In the genomic region with DNA sequence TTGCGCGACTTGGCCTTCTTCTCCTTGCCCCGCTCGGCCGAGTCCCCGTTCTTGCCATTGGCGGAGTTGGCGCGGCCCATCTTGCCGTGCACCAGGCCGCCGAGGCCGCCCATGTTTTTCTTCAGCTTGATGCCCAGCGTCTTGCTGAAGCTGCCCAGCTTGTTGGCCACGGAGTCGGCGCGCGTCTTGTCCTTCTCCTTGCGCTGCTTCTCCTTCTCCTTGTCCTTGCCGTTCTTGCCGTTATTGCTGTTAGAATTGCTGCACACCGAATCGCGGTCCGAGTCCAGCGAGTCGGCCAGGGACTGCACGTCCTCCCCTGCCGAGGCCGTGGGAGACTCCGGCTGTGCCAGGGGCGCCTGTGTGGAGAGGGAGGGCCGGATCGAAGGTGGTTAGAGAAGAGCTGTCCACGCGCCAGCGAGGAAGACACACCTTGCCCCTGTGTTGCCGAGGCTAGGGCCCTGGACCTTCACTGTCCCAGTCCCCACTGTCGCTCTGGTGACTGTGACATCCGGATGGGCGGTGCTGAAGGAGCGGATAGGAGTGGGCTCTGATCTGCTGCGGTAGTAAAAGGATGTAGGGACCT, we compare ENCODE assay signal across 2 cellular contexts.
TF ChIP-seq lines count a peak whose summit lies in the region.

No MANE protein-coding gene starts in this region.

TF ChIP-seq in GM23338, 12 proteins besides CTCF, POLR2A, EP300 and RAD21 (continued from another document):
- TF ChIP-seq, protein P1, sequence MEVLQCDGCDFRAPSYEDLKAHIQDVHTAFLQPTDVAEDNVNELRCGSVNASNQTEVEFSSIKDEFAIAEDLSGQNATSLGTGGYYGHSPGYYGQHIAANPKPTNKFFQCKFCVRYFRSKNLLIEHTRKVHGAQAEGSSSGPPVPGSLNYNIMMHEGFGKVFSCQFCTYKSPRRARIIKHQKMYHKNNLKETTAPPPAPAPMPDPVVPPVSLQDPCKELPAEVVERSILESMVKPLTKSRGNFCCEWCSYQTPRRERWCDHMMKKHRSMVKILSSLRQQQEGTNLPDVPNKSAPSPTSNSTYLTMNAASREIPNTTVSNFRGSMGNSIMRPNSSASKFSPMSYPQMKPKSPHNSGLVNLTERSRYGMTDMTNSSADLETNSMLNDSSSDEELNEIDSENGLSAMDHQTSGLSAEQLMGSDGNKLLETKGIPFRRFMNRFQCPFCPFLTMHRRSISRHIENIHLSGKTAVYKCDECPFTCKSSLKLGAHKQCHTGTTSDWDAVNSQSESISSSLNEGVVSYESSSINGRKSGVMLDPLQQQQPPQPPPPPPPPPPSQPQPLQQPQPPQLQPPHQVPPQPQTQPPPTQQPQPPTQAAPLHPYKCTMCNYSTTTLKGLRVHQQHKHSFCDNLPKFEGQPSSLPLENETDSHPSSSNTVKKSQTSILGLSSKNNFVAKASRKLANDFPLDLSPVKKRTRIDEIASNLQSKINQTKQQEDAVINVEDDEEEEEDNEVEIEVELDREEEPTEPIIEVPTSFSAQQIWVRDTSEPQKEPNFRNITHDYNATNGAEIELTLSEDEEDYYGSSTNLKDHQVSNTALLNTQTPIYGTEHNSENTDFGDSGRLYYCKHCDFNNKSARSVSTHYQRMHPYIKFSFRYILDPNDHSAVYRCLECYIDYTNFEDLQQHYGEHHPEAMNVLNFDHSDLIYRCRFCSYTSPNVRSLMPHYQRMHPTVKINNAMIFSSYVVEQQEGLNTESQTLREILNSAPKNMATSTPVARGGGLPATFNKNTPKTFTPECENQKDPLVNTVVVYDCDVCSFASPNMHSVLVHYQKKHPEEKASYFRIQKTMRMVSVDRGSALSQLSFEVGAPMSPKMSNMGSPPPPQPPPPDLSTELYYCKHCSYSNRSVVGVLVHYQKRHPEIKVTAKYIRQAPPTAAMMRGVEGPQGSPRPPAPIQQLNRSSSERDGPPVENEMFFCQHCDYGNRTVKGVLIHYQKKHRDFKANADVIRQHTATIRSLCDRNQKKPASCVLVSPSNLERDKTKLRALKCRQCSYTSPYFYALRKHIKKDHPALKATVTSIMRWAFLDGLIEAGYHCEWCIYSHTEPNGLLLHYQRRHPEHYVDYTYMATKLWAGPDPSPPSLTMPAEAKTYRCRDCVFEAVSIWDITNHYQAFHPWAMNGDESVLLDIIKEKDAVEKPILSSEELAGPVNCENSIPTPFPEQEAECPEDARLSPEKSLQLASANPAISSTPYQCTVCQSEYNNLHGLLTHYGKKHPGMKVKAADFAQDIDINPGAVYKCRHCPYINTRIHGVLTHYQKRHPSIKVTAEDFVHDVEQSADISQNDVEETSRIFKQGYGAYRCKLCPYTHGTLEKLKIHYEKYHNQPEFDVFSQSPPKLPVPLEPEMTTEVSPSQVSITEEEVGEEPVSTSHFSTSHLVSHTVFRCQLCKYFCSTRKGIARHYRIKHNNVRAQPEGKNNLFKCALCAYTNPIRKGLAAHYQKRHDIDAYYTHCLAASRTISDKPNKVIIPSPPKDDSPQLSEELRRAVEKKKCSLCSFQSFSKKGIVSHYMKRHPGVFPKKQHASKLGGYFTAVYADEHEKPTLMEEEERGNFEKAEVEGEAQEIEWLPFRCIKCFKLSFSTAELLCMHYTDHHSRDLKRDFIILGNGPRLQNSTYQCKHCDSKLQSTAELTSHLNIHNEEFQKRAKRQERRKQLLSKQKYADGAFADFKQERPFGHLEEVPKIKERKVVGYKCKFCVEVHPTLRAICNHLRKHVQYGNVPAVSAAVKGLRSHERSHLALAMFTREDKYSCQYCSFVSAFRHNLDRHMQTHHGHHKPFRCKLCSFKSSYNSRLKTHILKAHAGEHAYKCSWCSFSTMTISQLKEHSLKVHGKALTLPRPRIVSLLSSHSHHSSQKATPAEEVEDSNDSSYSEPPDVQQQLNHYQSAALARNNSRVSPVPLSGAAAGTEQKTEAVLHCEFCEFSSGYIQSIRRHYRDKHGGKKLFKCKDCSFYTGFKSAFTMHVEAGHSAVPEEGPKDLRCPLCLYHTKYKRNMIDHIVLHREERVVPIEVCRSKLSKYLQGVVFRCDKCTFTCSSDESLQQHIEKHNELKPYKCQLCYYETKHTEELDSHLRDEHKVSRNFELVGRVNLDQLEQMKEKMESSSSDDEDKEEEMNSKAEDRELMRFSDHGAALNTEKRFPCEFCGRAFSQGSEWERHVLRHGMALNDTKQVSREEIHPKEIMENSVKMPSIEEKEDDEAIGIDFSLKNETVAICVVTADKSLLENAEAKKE (CRISPR knock-in tag; IDR thresholded peaks at IDR 0.05), result no peak
- TF ChIP-seq EZH2 (IDR thresholded peaks at IDR 0.05; ENCODE audit: low read depth, unreplicated experiment), result peak; percentile 16
- TF ChIP-seq ZNF114 (CRISPR knock-in tag; IDR thresholded peaks at IDR 0.05), result no peak
- no peak for TF ChIP-seq STAT1 (IDR thresholded peaks at IDR 0.05; ENCODE audit: unreplicated experiment)
- TF ChIP-seq, protein P2, sequence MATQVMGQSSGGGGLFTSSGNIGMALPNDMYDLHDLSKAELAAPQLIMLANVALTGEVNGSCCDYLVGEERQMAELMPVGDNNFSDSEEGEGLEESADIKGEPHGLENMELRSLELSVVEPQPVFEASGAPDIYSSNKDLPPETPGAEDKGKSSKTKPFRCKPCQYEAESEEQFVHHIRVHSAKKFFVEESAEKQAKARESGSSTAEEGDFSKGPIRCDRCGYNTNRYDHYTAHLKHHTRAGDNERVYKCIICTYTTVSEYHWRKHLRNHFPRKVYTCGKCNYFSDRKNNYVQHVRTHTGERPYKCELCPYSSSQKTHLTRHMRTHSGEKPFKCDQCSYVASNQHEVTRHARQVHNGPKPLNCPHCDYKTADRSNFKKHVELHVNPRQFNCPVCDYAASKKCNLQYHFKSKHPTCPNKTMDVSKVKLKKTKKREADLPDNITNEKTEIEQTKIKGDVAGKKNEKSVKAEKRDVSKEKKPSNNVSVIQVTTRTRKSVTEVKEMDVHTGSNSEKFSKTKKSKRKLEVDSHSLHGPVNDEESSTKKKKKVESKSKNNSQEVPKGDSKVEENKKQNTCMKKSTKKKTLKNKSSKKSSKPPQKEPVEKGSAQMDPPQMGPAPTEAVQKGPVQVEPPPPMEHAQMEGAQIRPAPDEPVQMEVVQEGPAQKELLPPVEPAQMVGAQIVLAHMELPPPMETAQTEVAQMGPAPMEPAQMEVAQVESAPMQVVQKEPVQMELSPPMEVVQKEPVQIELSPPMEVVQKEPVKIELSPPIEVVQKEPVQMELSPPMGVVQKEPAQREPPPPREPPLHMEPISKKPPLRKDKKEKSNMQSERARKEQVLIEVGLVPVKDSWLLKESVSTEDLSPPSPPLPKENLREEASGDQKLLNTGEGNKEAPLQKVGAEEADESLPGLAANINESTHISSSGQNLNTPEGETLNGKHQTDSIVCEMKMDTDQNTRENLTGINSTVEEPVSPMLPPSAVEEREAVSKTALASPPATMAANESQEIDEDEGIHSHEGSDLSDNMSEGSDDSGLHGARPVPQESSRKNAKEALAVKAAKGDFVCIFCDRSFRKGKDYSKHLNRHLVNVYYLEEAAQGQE (IDR thresholded peaks at IDR 0.05; ENCODE audit: unreplicated experiment), result no peak
- TF ChIP-seq, protein P3, sequence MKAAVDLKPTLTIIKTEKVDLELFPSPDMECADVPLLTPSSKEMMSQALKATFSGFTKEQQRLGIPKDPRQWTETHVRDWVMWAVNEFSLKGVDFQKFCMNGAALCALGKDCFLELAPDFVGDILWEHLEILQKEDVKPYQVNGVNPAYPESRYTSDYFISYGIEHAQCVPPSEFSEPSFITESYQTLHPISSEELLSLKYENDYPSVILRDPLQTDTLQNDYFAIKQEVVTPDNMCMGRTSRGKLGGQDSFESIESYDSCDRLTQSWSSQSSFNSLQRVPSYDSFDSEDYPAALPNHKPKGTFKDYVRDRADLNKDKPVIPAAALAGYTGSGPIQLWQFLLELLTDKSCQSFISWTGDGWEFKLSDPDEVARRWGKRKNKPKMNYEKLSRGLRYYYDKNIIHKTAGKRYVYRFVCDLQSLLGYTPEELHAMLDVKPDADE (IDR thresholded peaks at IDR 0.05), result no peak
- TF ChIP-seq EZH2phosphoT487 (IDR thresholded peaks at IDR 0.05; ENCODE audit: unreplicated experiment), result no peak
- TF ChIP-seq ZNF331 (CRISPR knock-in tag; IDR thresholded peaks at IDR 0.05; ENCODE audit: low read depth), result no peak

TF ChIP-seq in WTC11, 78 proteins besides CTCF, POLR2A, EP300 and RAD21 (continued from another document):
- TF ChIP-seq ZNF317 (CRISPR knock-in tag; IDR thresholded peaks at IDR 0.05; ENCODE audit: borderline replicate concordance, low read depth) (no peak), TEAD1 (CRISPR knock-in tag; IDR thresholded peaks at IDR 0.05) (no peak), NR2C2 (CRISPR knock-in tag; IDR thresholded peaks at IDR 0.05) (no peak), FOXJ3 (CRISPR knock-in tag; IDR thresholded peaks at IDR 0.05; ENCODE audit: borderline replicate concordance) (no peak), GABPB1 (CRISPR knock-in tag; IDR thresholded peaks at IDR 0.05) (no peak)
- TF ChIP-seq, protein P4, sequence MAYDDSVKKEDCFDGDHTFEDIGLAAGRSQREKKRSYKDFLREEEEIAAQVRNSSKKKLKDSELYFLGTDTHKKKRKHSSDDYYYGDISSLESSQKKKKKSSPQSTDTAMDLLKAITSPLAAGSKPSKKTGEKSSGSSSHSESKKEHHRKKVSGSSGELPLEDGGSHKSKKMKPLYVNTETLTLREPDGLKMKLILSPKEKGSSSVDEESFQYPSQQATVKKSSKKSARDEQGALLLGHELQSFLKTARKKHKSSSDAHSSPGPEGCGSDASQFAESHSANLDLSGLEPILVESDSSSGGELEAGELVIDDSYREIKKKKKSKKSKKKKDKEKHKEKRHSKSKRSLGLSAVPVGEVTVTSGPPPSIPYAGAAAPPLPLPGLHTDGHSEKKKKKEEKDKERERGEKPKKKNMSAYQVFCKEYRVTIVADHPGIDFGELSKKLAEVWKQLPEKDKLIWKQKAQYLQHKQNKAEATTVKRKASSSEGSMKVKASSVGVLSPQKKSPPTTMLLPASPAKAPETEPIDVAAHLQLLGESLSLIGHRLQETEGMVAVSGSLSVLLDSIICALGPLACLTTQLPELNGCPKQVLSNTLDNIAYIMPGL (CRISPR knock-in tag; IDR thresholded peaks at IDR 0.05), result no peak
- TF ChIP-seq, protein P5, sequence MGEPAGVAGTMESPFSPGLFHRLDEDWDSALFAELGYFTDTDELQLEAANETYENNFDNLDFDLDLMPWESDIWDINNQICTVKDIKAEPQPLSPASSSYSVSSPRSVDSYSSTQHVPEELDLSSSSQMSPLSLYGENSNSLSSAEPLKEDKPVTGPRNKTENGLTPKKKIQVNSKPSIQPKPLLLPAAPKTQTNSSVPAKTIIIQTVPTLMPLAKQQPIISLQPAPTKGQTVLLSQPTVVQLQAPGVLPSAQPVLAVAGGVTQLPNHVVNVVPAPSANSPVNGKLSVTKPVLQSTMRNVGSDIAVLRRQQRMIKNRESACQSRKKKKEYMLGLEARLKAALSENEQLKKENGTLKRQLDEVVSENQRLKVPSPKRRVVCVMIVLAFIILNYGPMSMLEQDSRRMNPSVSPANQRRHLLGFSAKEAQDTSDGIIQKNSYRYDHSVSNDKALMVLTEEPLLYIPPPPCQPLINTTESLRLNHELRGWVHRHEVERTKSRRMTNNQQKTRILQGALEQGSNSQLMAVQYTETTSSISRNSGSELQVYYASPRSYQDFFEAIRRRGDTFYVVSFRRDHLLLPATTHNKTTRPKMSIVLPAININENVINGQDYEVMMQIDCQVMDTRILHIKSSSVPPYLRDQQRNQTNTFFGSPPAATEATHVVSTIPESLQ (CRISPR knock-in tag; IDR thresholded peaks at IDR 0.05), result no peak
- TF ChIP-seq, protein P6, sequence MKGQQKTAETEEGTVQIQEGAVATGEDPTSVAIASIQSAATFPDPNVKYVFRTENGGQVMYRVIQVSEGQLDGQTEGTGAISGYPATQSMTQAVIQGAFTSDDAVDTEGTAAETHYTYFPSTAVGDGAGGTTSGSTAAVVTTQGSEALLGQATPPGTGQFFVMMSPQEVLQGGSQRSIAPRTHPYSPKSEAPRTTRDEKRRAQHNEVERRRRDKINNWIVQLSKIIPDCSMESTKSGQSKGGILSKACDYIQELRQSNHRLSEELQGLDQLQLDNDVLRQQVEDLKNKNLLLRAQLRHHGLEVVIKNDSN (CRISPR knock-in tag; IDR thresholded peaks at IDR 0.05), result no peak
TF ChIP-seq in WTC11: peak in this region for 0.
